Comparison of ENCODE assay signal across 8 cellular contexts in genomic region chr14:57390806-57391562, GRCh38. TPM values are rescaled to one million over a fixed set of nuclear protein-coding genes. Genes with fewer than 3 reads are reported as not detected.
DNase-seq lines count a peak whose midpoint lies in the region; ATAC-seq and TF ChIP-seq lines count a peak whose summit lies in the region.

No MANE protein-coding gene starts in this region.

- H3K9me3 Mint-ChIP-seq in activated CD8-positive, alpha-beta T cell treated with anti-CD3 and anti-CD28 coated beads, Interleukin-2, amount 10 ng/mL, durations not matched to agents 7 days and 5 days (ENCODE audit: insufficient read depth) = no peaks in the 10 kb centered on the region

- POLR2A ChIA-PET in activated CD8-positive, alpha-beta T cell treated with anti-CD3 and anti-CD28 coated beads, Interleukin-2, amount 10 ng/mL, durations not matched to agents 7 days and 5 days (lab: Charles Lee) = interaction anchor here (0.9 to 2.8 kb wide), 3 partner anchors 9 to 122 kb away, joined by 3 to 22 read pairs (median 8); partner anchors contain the start of genes AP5M1 and EXOC5

- TF ChIP-seq EP300 in suprapubic skin (IDR thresholded peaks at IDR 0.05) = no peak

- CTCF ChIA-PET in activated CD8-positive, alpha-beta T cell treated with anti-CD3 and anti-CD28 coated beads, Interleukin-2, amount 10 ng/mL, durations not matched to agents 7 days and 5 days (lab: Charles Lee) = interaction anchor here (1.5 kb wide), 3 partner anchors 76 to 122 kb away, joined by 3 to 4 read pairs (median 3); partner anchors contain the start of genes AP5M1 and EXOC5

- TF ChIP-seq POLR2A in suprapubic skin (IDR thresholded peaks at IDR 0.05) = no peak

- H3K4me1 Mint-ChIP-seq in activated CD8-positive, alpha-beta T cell treated with anti-CD3 and anti-CD28 coated beads, Interleukin-2, amount 10 ng/mL, durations not matched to agents 7 days and 5 days (ENCODE audit: low read depth) = peaks cover 46% of the 10 kb centered on the region

- H3K27me3 ChIP-seq in muscle layer of duodenum (ENCODE audit: low read depth, low read length) (no peaks in the 10 kb centered on the region), suprapubic skin (no peaks in the 10 kb centered on the region)

- H3K27ac ChIP-seq in epithelial cell of prostate (peak overlapping the region; percentile 61), muscle layer of duodenum (ENCODE audit: low read length) (peak overlapping the region; percentile 75), suprapubic skin (peak overlapping the region; percentile 94)

- 5% methylated on average over 6 of the region's 75 CpGs for WGBS in suprapubic skin

- peaks cover 6 to 24% of the 10 kb centered on the region in 2 donors for H3K4me1 ChIP-seq in muscle layer of duodenum (ENCODE audit: control insufficient read depth in 1 of 2, insufficient read depth in 2 of 2, low read length in 2 of 2)
- peaks cover 34% of the 10 kb centered on the region for H3K4me1 ChIP-seq in suprapubic skin

- H3K9me3 ChIP-seq in muscle layer of duodenum (ENCODE audit: control insufficient read depth in 1 of 2, low read length in 2 of 2) (no peaks in the 10 kb centered on the region), suprapubic skin (no peaks in the 10 kb centered on the region)

- peaks cover 28% of the 10 kb centered on the region for H3K36me3 Mint-ChIP-seq in activated CD8-positive, alpha-beta T cell treated with anti-CD3 and anti-CD28 coated beads, Interleukin-2, amount 10 ng/mL, durations not matched to agents 7 days and 5 days (ENCODE audit: low read depth)

- H3K4me3 ChIP-seq in muscle layer of duodenum (ENCODE audit: low read depth in 1 of 2, low read length in 2 of 2) = peak overlapping the region; percentile 85 to 89
- peak overlapping the region; percentile 99 for H3K4me3 ChIP-seq in suprapubic skin

- H3K36me3 ChIP-seq in muscle layer of duodenum (ENCODE audit: control insufficient read depth in 1 of 2, insufficient read depth in 2 of 2, low read length in 2 of 2) = peaks cover 0 to 3% of the 10 kb centered on the region in 2 donors
- H3K36me3 ChIP-seq in suprapubic skin = no peaks in the 10 kb centered on the region

- DNase-seq in NCI-H1092 treated with DMSO at 0.1 percent for 48 hours (lab: John Stamatoyannopoulos, UW) = peak; percentile 71
- DNase-seq in NCI-H1092 (lab: John Stamatoyannopoulos, UW) = no peak
- DNase-seq in NCI-H1105 (lab: John Stamatoyannopoulos, UW) = peak; percentile 38
- peak; percentile 48 for DNase-seq in activated CD8-positive, alpha-beta T cell treated with anti-CD3 and anti-CD28 coated beads, Interleukin-2, amount 10 ng/mL, durations not matched to agents 7 days and 5 days
- no peak for DNase-seq in epithelial cell of prostate (ENCODE audit: low read depth, low spot score)
- peak in 1 of 2 donors; percentile 70 for DNase-seq in suprapubic skin (ENCODE audit: low spot score in 2 of 2)

- H3K4me3 Mint-ChIP-seq in activated CD8-positive, alpha-beta T cell treated with anti-CD3 and anti-CD28 coated beads, Interleukin-2, amount 10 ng/mL, durations not matched to agents 7 days and 5 days = peak overlapping the region; percentile 78

- peak overlapping the region; percentile 86 for H3K27ac Mint-ChIP-seq in activated CD8-positive, alpha-beta T cell treated with anti-CD3 and anti-CD28 coated beads, Interleukin-2, amount 10 ng/mL, durations not matched to agents 7 days and 5 days

- peak; percentile 43 for ATAC-seq in HG02571 (IDR thresholded peaks at IDR 0.05; ENCODE audit: unreplicated experiment)
- ATAC-seq in activated CD8-positive, alpha-beta T cell treated with anti-CD3 and anti-CD28 coated beads, Interleukin-2, amount 10 ng/mL, durations not matched to agents 7 days and 5 days = peak; percentile 57

- no peaks in the 10 kb centered on the region for H3K27me3 Mint-ChIP-seq in activated CD8-positive, alpha-beta T cell treated with anti-CD3 and anti-CD28 coated beads, Interleukin-2, amount 10 ng/mL, durations not matched to agents 7 days and 5 days (ENCODE audit: low read depth)

- TF ChIP-seq CTCF in suprapubic skin (IDR thresholded peaks at IDR 0.05) = no peak

RNA-seq across cellular contexts. Expression of gene NAA30, which starts 0.6 kb away (rescaled TPM):
- total RNA-seq in activated CD8-positive, alpha-beta T cell treated with anti-CD3 and anti-CD28 coated beads, Interleukin-2, amount 10 ng/mL, durations not matched to agents 7 days and 5 days = 10 to 100 TPM; 12.7 to 16.0 TPM
- 10 to 100 TPM; 11.6 to 17.7 (median 16.7) TPM for total RNA-seq in suprapubic skin

Comparison
In these comparisons a context has a peak if more than half of its experiments do, and no peak if none do; other contexts are left out.
1. DNase-seq: peak in NCI-H1092 treated with DMSO at 0.1 percent for 48 hours (single experiment), NCI-H1105 (single experiment) and activated CD8-positive, alpha-beta T cell treated with anti-CD3 and anti-CD28 coated beads, Interleukin-2, amount 10 ng/mL, durations not matched to agents 7 days and 5 days (single experiment); none in NCI-H1092 (single experiment) and epithelial cell of prostate (single experiment).
2. Peak in every context shown above with its lines, with median percentiles within 50 percentile points of each other: H3K27ac ChIP-seq.